Comparison of ENCODE assay signal across 23 cellular contexts in genomic region chr7:15041226-15041625, GRCh38.
"Had no signal": no experiment of that assay in that cellular context is flagged by ENCODE, and none has a peak within 500 bp of the region (broad histone marks: within the 10 kb centered on the region; RNA-seq: fewer than 3 reads in every experiment).

No MANE protein-coding gene starts in this region.

- ATAC-seq: activated CD4-positive, CD25-positive, alpha-beta regulatory T cell treated with anti-CD3 and anti-CD28 coated beads, Interleukin-2, amount 50 U/mL, for 24 hours; activated CD8-positive, alpha-beta T cell treated with anti-CD3 and anti-CD28 coated beads, Interleukin-2, amount 10 ng/mL, durations not matched to agents 7 days and 5 days; activated naive CD8-positive, alpha-beta T cell treated with anti-CD3 and anti-CD28 coated beads, Interleukin-2, amount 50 U/mL, for 24 hours; activated T-cell treated with anti-CD3 and anti-CD28 coated beads, Interleukin-2, amount 50 U/mL, for 4 hours; foreskin keratinocyte; natural killer cell; stimulated activated memory B cell treated with anti-CD40 and anti-IgM and Interleukin-4, amounts not matched to agents 10 μg/mL and 1 μg/mL and 100 μg/mL, for 72 hours; upper lobe of right lung had no signal

- H3K27me3 ChIP-seq: ascending aorta, breast epithelium, esophagus muscularis mucosa, foreskin keratinocyte, sigmoid colon, spleen, upper lobe of right lung had no signal

- H3K4me3 Mint-ChIP-seq: activated CD4-positive, alpha-beta T cell treated with anti-CD3 and anti-CD28 coated beads, Interleukin-2, amount 10 ng/mL, durations not matched to agents 7 days and 5 days; activated CD8-positive, alpha-beta T cell treated with anti-CD3 and anti-CD28 coated beads, Interleukin-2, amount 10 ng/mL, durations not matched to agents 7 days and 5 days; activated naive CD4-positive, alpha-beta T cell treated with anti-CD3 and anti-CD28 coated beads, Interleukin-2, amount 10 ng/mL, durations not matched to agents 7 days and 5 days; activated naive CD8-positive, alpha-beta T cell treated with anti-CD3 and anti-CD28 coated beads, Interleukin-2, amount 50 U/mL, for 24 hours; activated T-cell treated with anti-CD3 and anti-CD28 coated beads, Interleukin-2, amount 50 U/mL, for 4 hours; dendritic cell treated with granulocyte-macrophage colony-stimulating factor and Interleukin-4, amounts not matched to agents 40 ng/mL and 50 ng/mL, for 4 days; natural killer cell; stimulated activated memory B cell treated with anti-CD40 and anti-IgM and Interleukin-4, amounts not matched to agents 10 μg/mL and 1 μg/mL and 100 μg/mL, for 72 hours had no signal

- H3K36me3 Mint-ChIP-seq: activated naive CD4-positive, alpha-beta T cell treated with anti-CD3 and anti-CD28 coated beads, Interleukin-2, amount 10 ng/mL, durations not matched to agents 7 days and 5 days; natural killer cell; stimulated activated memory B cell treated with anti-CD40 and anti-IgM and Interleukin-4, amounts not matched to agents 10 μg/mL and 1 μg/mL and 100 μg/mL, for 72 hours had no signal

- FAIRE-seq: keratinocyte had no signal

- H3K4me1 ChIP-seq: ascending aorta, breast epithelium, foreskin keratinocyte, spleen, upper lobe of right lung had no signal

- H3K27ac ChIP-seq: ascending aorta, breast epithelium, esophagus muscularis mucosa, foreskin keratinocyte, sigmoid colon, spleen, upper lobe of right lung had no signal

- H3K4me3 ChIP-seq: ascending aorta, breast epithelium, esophagus muscularis mucosa, lung, sigmoid colon, spleen, upper lobe of right lung had no signal

- DNase-seq: activated CD4-positive, alpha-beta T cell treated with anti-CD3 and anti-CD28 coated beads, Interleukin-2, amount 10 ng/mL, durations not matched to agents 7 days and 5 days; activated CD8-positive, alpha-beta memory T cell treated with anti-CD3 and anti-CD28 coated beads, Interleukin-2, amount 50 U/mL, for 4 hours; activated CD8-positive, alpha-beta T cell treated with anti-CD3 and anti-CD28 coated beads, Interleukin-2, amount 10 ng/mL, durations not matched to agents 7 days and 5 days; activated effector memory CD4-positive, alpha-beta T cell treated with Interleukin-2 at 50 U/mL for 16 hours; activated naive CD4-positive, alpha-beta T cell treated with anti-CD3 and anti-CD28 coated beads, Interleukin-2, amount 10 ng/mL, durations not matched to agents 7 days and 5 days; activated naive CD8-positive, alpha-beta T cell treated with anti-CD3 and anti-CD28 coated beads, Interleukin-2, amount 50 U/mL, for 24 hours; activated T-cell treated with anti-CD3 and anti-CD28 coated beads, Interleukin-2, amount 50 U/mL, for 4 hours; effector CD8-positive, alpha-beta T cell; foreskin keratinocyte; hypothalamus; natural killer cell; sigmoid colon; spleen; stimulated activated CD4-positive, alpha-beta T cell treated with anti-CD3 and anti-CD28 coated beads, Interleukin-4, amount 100 ng/mL, for 4 hours; upper lobe of right lung had no signal

- H3K9me3 ChIP-seq: ascending aorta, breast epithelium, esophagus muscularis mucosa, sigmoid colon, spleen, upper lobe of right lung had no signal

- H3K27ac Mint-ChIP-seq: activated CD4-positive, alpha-beta T cell treated with anti-CD3 and anti-CD28 coated beads, Interleukin-2, amount 10 ng/mL, durations not matched to agents 7 days and 5 days; activated CD8-positive, alpha-beta T cell treated with anti-CD3 and anti-CD28 coated beads, Interleukin-2, amount 10 ng/mL, durations not matched to agents 7 days and 5 days; activated naive CD4-positive, alpha-beta T cell treated with anti-CD3 and anti-CD28 coated beads, Interleukin-2, amount 10 ng/mL, durations not matched to agents 7 days and 5 days; activated naive CD8-positive, alpha-beta T cell treated with anti-CD3 and anti-CD28 coated beads, Interleukin-2, amount 50 U/mL, for 24 hours; dendritic cell treated with granulocyte-macrophage colony-stimulating factor and Interleukin-4, amounts not matched to agents 40 ng/mL and 50 ng/mL, for 4 days; natural killer cell; stimulated activated memory B cell treated with anti-CD40 and anti-IgM and Interleukin-4, amounts not matched to agents 10 μg/mL and 1 μg/mL and 100 μg/mL, for 72 hours had no signal

- H3K4me1 Mint-ChIP-seq: activated CD4-positive, alpha-beta T cell treated with anti-CD3 and anti-CD28 coated beads, Interleukin-2, amount 10 ng/mL, durations not matched to agents 7 days and 5 days; activated naive CD4-positive, alpha-beta T cell treated with anti-CD3 and anti-CD28 coated beads, Interleukin-2, amount 10 ng/mL, durations not matched to agents 7 days and 5 days; activated naive CD8-positive, alpha-beta T cell treated with anti-CD3 and anti-CD28 coated beads, Interleukin-2, amount 50 U/mL, for 24 hours; natural killer cell; stimulated activated memory B cell treated with anti-CD40 and anti-IgM and Interleukin-4, amounts not matched to agents 10 μg/mL and 1 μg/mL and 100 μg/mL, for 72 hours had no signal

- H3K9me3 Mint-ChIP-seq: activated naive CD8-positive, alpha-beta T cell treated with anti-CD3 and anti-CD28 coated beads, Interleukin-2, amount 50 U/mL, for 24 hours; activated T-cell treated with anti-CD3 and anti-CD28 coated beads, Interleukin-2, amount 50 U/mL, for 4 hours had no signal

- H3K27me3 Mint-ChIP-seq: activated CD4-positive, alpha-beta T cell treated with anti-CD3 and anti-CD28 coated beads, Interleukin-2, amount 10 ng/mL, durations not matched to agents 7 days and 5 days; activated naive CD4-positive, alpha-beta T cell treated with anti-CD3 and anti-CD28 coated beads, Interleukin-2, amount 10 ng/mL, durations not matched to agents 7 days and 5 days; activated naive CD8-positive, alpha-beta T cell treated with anti-CD3 and anti-CD28 coated beads, Interleukin-2, amount 50 U/mL, for 24 hours; dendritic cell treated with granulocyte-macrophage colony-stimulating factor and Interleukin-4, amounts not matched to agents 40 ng/mL and 50 ng/mL, for 4 days; stimulated activated memory B cell treated with anti-CD40 and anti-IgM and Interleukin-4, amounts not matched to agents 10 μg/mL and 1 μg/mL and 100 μg/mL, for 72 hours had no signal

- H3K36me3 ChIP-seq: ascending aorta, breast epithelium, esophagus muscularis mucosa, sigmoid colon, spleen, upper lobe of right lung had no signal
